In the genomic region with DNA sequence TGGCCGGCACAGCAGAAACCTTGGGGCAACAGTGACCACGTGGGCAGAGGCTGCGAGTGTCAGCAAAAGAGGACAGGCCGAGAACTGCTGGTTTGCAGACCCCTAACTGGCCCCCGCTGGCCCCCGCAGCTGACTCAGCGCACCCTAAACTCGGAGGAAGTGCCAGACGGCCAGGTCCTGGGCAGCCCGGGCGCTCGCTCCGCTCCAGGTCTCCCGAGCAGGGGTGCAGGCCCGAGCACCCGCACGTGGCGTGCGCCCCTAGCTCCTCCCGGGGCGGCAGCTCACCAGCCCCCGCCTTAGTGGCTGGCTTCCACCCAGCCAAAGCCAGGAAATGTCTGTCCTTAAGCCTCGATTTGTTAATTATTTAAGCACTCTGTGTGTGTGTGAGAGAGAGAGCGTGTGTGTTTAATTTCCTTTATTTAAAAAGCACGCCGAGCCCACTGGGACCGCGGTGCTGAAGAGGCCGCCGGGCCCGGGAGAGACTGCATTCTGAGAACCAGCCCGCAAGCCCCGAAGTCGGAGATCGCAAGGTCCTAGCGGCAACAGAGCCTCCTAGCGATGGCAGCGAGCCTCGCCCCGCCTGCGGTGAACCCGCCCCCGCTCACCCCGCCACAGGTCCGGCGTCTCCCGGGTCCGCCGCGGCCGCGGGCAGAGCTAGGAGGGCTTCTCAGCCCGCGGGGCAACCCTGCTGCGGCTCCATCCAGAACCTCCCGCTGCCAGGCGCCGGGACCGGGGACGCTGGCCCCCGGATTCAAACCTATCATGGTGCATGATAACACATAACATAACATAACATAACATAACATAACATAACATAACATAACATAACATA, we compare ENCODE assay signal across 1 cellular context.
TF ChIP-seq lines count a peak whose summit lies in the region.

No MANE protein-coding gene starts in this region.

TF ChIP-seq in K562, 482 proteins besides CTCF, POLR2A, EP300 and RAD21 (continued from another document and continues in another):
- TF ChIP-seq, protein P1, sequence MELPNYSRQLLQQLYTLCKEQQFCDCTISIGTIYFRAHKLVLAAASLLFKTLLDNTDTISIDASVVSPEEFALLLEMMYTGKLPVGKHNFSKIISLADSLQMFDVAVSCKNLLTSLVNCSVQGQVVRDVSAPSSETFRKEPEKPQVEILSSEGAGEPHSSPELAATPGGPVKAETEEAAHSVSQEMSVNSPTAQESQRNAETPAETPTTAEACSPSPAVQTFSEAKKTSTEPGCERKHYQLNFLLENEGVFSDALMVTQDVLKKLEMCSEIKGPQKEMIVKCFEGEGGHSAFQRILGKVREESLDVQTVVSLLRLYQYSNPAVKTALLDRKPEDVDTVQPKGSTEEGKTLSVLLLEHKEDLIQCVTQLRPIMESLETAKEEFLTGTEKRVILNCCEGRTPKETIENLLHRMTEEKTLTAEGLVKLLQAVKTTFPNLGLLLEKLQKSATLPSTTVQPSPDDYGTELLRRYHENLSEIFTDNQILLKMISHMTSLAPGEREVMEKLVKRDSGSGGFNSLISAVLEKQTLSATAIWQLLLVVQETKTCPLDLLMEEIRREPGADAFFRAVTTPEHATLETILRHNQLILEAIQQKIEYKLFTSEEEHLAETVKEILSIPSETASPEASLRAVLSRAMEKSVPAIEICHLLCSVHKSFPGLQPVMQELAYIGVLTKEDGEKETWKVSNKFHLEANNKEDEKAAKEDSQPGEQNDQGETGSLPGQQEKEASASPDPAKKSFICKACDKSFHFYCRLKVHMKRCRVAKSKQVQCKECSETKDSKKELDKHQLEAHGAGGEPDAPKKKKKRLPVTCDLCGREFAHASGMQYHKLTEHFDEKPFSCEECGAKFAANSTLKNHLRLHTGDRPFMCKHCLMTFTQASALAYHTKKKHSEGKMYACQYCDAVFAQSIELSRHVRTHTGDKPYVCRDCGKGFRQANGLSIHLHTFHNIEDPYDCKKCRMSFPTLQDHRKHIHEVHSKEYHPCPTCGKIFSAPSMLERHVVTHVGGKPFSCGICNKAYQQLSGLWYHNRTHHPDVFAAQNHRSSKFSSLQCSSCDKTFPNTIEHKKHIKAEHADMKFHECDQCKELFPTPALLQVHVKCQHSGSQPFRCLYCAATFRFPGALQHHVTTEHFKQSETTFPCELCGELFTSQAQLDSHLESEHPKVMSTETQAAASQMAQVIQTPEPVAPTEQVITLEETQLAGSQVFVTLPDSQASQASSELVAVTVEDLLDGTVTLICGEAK (IDR thresholded peaks at IDR 0.05) = 0 out of 2 replicates have a peak, but pooled peaks have one; percentile 36
- TF ChIP-seq, protein P1 (CRISPR knock-in tag; IDR thresholded peaks at IDR 0.05) = no peak
- TF ChIP-seq ZNF707 (CRISPR knock-in tag; conservative IDR thresholded peaks at IDR 0.05) = no peak
- TF ChIP-seq, protein P2, sequence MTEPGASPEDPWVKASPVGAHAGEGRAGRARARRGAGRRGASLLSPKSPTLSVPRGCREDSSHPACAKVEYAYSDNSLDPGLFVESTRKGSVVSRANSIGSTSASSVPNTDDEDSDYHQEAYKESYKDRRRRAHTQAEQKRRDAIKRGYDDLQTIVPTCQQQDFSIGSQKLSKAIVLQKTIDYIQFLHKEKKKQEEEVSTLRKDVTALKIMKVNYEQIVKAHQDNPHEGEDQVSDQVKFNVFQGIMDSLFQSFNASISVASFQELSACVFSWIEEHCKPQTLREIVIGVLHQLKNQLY (CRISPR knock-in tag; conservative IDR thresholded peaks at IDR 0.05) = no peak
- TF ChIP-seq FOXK1 (CRISPR knock-in tag; IDR thresholded peaks at IDR 0.05; ENCODE audit: borderline replicate concordance) = peak; percentile 61; the same call in 1 of the 2 replicates
- TF ChIP-seq CBFB (CRISPR knock-in tag; IDR thresholded peaks at IDR 0.05) = peak; percentile 72
- no peak for TF ChIP-seq NCOA1 (IDR thresholded peaks at IDR 0.05; ENCODE audit: low read depth)
- TF ChIP-seq KDM2B (CRISPR knock-in tag; IDR thresholded peaks at IDR 0.05) = no peak
- TF ChIP-seq, protein P3, sequence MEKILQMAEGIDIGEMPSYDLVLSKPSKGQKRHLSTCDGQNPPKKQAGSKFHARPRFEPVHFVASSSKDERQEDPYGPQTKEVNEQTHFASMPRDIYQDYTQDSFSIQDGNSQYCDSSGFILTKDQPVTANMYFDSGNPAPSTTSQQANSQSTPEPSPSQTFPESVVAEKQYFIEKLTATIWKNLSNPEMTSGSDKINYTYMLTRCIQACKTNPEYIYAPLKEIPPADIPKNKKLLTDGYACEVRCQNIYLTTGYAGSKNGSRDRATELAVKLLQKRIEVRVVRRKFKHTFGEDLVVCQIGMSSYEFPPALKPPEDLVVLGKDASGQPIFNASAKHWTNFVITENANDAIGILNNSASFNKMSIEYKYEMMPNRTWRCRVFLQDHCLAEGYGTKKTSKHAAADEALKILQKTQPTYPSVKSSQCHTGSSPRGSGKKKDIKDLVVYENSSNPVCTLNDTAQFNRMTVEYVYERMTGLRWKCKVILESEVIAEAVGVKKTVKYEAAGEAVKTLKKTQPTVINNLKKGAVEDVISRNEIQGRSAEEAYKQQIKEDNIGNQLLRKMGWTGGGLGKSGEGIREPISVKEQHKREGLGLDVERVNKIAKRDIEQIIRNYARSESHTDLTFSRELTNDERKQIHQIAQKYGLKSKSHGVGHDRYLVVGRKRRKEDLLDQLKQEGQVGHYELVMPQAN (IDR thresholded peaks at IDR 0.05; ENCODE audit: borderline replicate concordance) = no peak; the same call in 1 of the 2 replicates
- TF ChIP-seq, protein P4, sequence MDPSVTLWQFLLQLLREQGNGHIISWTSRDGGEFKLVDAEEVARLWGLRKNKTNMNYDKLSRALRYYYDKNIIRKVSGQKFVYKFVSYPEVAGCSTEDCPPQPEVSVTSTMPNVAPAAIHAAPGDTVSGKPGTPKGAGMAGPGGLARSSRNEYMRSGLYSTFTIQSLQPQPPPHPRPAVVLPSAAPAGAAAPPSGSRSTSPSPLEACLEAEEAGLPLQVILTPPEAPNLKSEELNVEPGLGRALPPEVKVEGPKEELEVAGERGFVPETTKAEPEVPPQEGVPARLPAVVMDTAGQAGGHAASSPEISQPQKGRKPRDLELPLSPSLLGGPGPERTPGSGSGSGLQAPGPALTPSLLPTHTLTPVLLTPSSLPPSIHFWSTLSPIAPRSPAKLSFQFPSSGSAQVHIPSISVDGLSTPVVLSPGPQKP (CRISPR knock-in tag; IDR thresholded peaks at IDR 0.05) = no peak
- TF ChIP-seq, protein P5, sequence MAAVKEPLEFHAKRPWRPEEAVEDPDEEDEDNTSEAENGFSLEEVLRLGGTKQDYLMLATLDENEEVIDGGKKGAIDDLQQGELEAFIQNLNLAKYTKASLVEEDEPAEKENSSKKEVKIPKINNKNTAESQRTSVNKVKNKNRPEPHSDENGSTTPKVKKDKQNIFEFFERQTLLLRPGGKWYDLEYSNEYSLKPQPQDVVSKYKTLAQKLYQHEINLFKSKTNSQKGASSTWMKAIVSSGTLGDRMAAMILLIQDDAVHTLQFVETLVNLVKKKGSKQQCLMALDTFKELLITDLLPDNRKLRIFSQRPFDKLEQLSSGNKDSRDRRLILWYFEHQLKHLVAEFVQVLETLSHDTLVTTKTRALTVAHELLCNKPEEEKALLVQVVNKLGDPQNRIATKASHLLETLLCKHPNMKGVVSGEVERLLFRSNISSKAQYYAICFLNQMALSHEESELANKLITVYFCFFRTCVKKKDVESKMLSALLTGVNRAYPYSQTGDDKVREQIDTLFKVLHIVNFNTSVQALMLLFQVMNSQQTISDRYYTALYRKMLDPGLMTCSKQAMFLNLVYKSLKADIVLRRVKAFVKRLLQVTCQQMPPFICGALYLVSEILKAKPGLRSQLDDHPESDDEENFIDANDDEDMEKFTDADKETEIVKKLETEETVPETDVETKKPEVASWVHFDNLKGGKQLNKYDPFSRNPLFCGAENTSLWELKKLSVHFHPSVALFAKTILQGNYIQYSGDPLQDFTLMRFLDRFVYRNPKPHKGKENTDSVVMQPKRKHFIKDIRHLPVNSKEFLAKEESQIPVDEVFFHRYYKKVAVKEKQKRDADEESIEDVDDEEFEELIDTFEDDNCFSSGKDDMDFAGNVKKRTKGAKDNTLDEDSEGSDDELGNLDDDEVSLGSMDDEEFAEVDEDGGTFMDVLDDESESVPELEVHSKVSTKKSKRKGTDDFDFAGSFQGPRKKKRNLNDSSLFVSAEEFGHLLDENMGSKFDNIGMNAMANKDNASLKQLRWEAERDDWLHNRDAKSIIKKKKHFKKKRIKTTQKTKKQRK (IDR thresholded peaks at IDR 0.05; ENCODE audit: borderline replicate concordance, low read depth, low read length) = no peak
- TF ChIP-seq, protein P6, sequence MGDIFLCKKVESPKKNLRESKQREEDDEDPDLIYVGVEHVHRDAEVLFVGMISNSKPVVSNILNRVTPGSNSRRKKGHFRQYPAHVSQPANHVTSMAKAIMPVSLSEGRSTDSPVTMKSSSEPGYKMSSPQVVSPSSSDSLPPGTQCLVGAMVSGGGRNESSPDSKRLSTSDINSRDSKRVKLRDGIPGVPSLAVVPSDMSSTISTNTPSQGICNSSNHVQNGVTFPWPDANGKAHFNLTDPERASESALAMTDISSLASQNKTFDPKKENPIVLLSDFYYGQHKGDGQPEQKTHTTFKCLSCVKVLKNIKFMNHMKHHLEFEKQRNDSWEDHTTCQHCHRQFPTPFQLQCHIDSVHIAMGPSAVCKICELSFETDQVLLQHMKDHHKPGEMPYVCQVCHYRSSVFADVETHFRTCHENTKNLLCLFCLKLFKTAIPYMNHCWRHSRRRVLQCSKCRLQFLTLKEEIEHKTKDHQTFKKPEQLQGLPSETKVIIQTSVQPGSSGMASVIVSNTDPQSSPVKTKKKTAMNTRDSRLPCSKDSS (IDR thresholded peaks at IDR 0.05; ENCODE audit: low read depth, partially characterized antibody) = no peak
- TF ChIP-seq, protein P7, sequence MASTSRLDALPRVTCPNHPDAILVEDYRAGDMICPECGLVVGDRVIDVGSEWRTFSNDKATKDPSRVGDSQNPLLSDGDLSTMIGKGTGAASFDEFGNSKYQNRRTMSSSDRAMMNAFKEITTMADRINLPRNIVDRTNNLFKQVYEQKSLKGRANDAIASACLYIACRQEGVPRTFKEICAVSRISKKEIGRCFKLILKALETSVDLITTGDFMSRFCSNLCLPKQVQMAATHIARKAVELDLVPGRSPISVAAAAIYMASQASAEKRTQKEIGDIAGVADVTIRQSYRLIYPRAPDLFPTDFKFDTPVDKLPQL (IDR thresholded peaks at IDR 0.05; ENCODE audit: extremely low read depth, insufficient read length) = no peak
- no peak for TF ChIP-seq SIN3B (IDR thresholded peaks at IDR 0.05; ENCODE audit: low read depth)
- TF ChIP-seq JUND (IDR thresholded peaks at IDR 0.05; ENCODE audit: borderline replicate concordance, low read depth, low read length) = peak; percentile 29; the same call in 1 of the 2 replicates
- no peak; the same call in 2 of the 3 replicates for TF ChIP-seq JUND (tag; IDR thresholded peaks at IDR 0.05; ENCODE audit: borderline replicate concordance, low read depth, low read length)
- TF ChIP-seq RAD51 (IDR thresholded peaks at IDR 0.05; ENCODE audit: borderline replicate concordance, low read depth) = peak; percentile 55
- TF ChIP-seq ZNF175 (CRISPR knock-in tag; IDR thresholded peaks at IDR 0.05; ENCODE audit: low read depth) = no peak
- no peak; the same call in 1 of the 2 replicates for TF ChIP-seq HCFC1 (IDR thresholded peaks at IDR 0.05; ENCODE audit: low read depth, low read length)
- TF ChIP-seq, protein P8, sequence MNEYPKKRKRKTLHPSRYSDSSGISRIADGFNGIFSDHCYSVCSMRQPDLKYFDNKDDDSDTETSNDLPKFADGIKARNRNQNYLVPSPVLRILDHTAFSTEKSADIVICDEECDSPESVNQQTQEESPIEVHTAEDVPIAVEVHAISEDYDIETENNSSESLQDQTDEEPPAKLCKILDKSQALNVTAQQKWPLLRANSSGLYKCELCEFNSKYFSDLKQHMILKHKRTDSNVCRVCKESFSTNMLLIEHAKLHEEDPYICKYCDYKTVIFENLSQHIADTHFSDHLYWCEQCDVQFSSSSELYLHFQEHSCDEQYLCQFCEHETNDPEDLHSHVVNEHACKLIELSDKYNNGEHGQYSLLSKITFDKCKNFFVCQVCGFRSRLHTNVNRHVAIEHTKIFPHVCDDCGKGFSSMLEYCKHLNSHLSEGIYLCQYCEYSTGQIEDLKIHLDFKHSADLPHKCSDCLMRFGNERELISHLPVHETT (CRISPR knock-in tag; conservative IDR thresholded peaks at IDR 0.05 in 1 of 2, IDR thresholded peaks at IDR 0.05 in 1 of 2) = 0 out of 4 replicates have a peak, but pooled peaks of 1 of the 2 experiments have one; percentile 31
- TF ChIP-seq, protein P9, sequence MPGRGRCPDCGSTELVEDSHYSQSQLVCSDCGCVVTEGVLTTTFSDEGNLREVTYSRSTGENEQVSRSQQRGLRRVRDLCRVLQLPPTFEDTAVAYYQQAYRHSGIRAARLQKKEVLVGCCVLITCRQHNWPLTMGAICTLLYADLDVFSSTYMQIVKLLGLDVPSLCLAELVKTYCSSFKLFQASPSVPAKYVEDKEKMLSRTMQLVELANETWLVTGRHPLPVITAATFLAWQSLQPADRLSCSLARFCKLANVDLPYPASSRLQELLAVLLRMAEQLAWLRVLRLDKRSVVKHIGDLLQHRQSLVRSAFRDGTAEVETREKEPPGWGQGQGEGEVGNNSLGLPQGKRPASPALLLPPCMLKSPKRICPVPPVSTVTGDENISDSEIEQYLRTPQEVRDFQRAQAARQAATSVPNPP (IDR thresholded peaks at IDR 0.05; ENCODE audit: borderline replicate concordance, insufficient read depth, insufficient read length) = no peak
- TF ChIP-seq ZSCAN29 (IDR thresholded peaks at IDR 0.05) = no peak
- no peak for TF ChIP-seq SMC3 (conservative IDR thresholded peaks at IDR 0.05; ENCODE audit: insufficient read depth, low read depth, low read length)
- no peak for TF ChIP-seq ESRRB (CRISPR knock-in tag; IDR thresholded peaks at IDR 0.05; ENCODE audit: borderline replicate concordance)
- TF ChIP-seq GATA2 (CRISPR knock-in tag; IDR thresholded peaks at IDR 0.05) = no peak
- TF ChIP-seq SP1 (CRISPR knock-in tag; IDR thresholded peaks at IDR 0.05) = no peak; the same call in 1 of the 2 replicates
- no peak for TF ChIP-seq SETDB1 (IDR thresholded peaks at IDR 0.05; ENCODE audit: low read length)
